Comparison of ENCODE assay signal across 25 cellular contexts in the genomic region with DNA sequence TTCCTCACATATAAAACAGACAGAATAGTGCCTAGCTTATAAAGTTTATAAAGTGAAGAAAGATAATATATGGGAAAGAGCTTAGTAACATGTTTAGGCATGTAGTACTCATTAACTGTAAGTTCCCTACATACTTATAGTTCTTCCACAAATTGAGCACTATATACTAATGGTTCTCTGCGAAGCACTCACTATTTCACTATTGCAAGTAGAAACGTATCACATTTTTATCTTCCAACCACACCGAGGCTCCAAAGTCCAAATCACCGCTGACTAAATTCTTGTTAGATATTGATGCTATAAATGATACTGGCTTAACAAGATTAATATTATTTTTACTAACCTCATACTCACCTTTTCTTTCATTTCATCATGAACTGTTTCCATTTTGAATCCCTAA.
DNase-seq lines count a peak whose midpoint lies in the region; ATAC-seq and TF ChIP-seq lines count a peak whose summit lies in the region.
"Had no signal": no experiment of that assay in that cellular context is flagged by ENCODE, and none has a peak within 500 bp of the region (broad histone marks: within the 10 kb centered on the region; RNA-seq: fewer than 3 reads in every experiment).

No MANE protein-coding gene starts in this region.

- WGBS in body of pancreas, 2 donors, result 16 to 28% methylated on average over 4 of the region's 4 CpGs
- WGBS in right lobe of liver (ENCODE audit: insufficient coverage, low coverage, low lambda C conversion rate, missing lambda C conversion rate), result 32% methylated on average over 4 of the region's 4 CpGs

- H3K9me3 ChIP-seq in cardiac muscle cell (ENCODE audit: low read depth) (no peaks in the 10 kb centered on the region), body of pancreas (no peaks in the 10 kb centered on the region), right lobe of liver (no peaks in the 10 kb centered on the region)
- H3K9me3 ChIP-seq: Caco-2, sigmoid colon, stomach had no signal

- H3K4me1 ChIP-seq in cardiac muscle cell (ENCODE audit: low read depth) (peaks cover 12% of the 10 kb centered on the region), body of pancreas (peaks cover 54% of the 10 kb centered on the region), right lobe of liver (peaks cover 0 to 12% (median 0%) of the 10 kb centered on the region in 4 donors)

- H3K4me1 Mint-ChIP-seq in type B pancreatic cell (ENCODE audit: unreplicated experiment), result peaks cover 26% of the 10 kb centered on the region

- peaks cover 8% of the 10 kb centered on the region for H3K9me3 Mint-ChIP-seq in type B pancreatic cell
- H3K9me3 Mint-ChIP-seq: activated CD4-positive, alpha-beta T cell treated with anti-CD3 and anti-CD28 coated beads, Interleukin-2, amount 10 ng/mL, durations not matched to agents 24 days and 14 days; activated naive CD4-positive, alpha-beta T cell treated with anti-CD3 and anti-CD28 coated beads for 36 hours; dendritic cell treated with granulocyte-macrophage colony-stimulating factor and Interleukin-4, amounts not matched to agents 40 ng/mL and 50 ng/mL, for 4 days; neural crest cell had no signal

- TF ChIP-seq CTCF in cardiac muscle cell (IDR thresholded peaks at IDR 0.05; ENCODE audit: low read depth, low read length) (no peak), body of pancreas (IDR thresholded peaks at IDR 0.05) (no peak), right lobe of liver (IDR thresholded peaks at IDR 0.05) (no peak), type B pancreatic cell (conservative IDR thresholded peaks at IDR 0.05) (no peak)

- H3K27ac Mint-ChIP-seq in type B pancreatic cell, result peak overlapping the region; percentile 56
- H3K27ac Mint-ChIP-seq: activated CD4-positive, alpha-beta T cell treated with anti-CD3 and anti-CD28 coated beads, Interleukin-2, amount 10 ng/mL, durations not matched to agents 24 days and 14 days; activated naive CD4-positive, alpha-beta T cell treated with anti-CD3 and anti-CD28 coated beads for 36 hours; dendritic cell treated with granulocyte-macrophage colony-stimulating factor and Interleukin-4, amounts not matched to agents 40 ng/mL and 50 ng/mL, for 4 days had no signal

- H3K36me3 ChIP-seq in cardiac muscle cell (no peaks in the 10 kb centered on the region), body of pancreas (replicated peaks in 1 of 2; ENCODE audit: insufficient read depth in 1 of 2, low read depth in 2 of 2) (no peaks in the 10 kb centered on the region), right lobe of liver (no peaks in the 10 kb centered on the region)
- H3K36me3 ChIP-seq: sigmoid colon, stomach had no signal

- H3K27ac ChIP-seq in cardiac muscle cell, result peak overlapping the region; percentile 60
- H3K27ac ChIP-seq in body of pancreas, result peak overlapping the region in 3 of 4 donors; percentile 9 to 61 (median 52)
- H3K27ac ChIP-seq in right lobe of liver, result peak overlapping the region in 1 of 3 donors; percentile 12
- H3K27ac ChIP-seq: sigmoid colon, VCaP had no signal

- H3K4me3 ChIP-seq in cardiac muscle cell, result no peak overlapping the region
- H3K4me3 ChIP-seq in body of pancreas, result no peak overlapping the region
- no peak overlapping the region for H3K4me3 ChIP-seq in right lobe of liver
- H3K4me3 ChIP-seq: sigmoid colon, stomach had no signal

- TF ChIP-seq POLR2A in body of pancreas (IDR thresholded peaks at IDR 0.05) (no peak), right lobe of liver (IDR thresholded peaks at IDR 0.05) (no peak)

- no peak overlapping the region for H3K4me3 Mint-ChIP-seq in type B pancreatic cell
- H3K4me3 Mint-ChIP-seq: activated CD4-positive, alpha-beta T cell treated with anti-CD3 and anti-CD28 coated beads, Interleukin-2, amount 10 ng/mL, durations not matched to agents 24 days and 14 days; activated naive CD4-positive, alpha-beta T cell treated with anti-CD3 and anti-CD28 coated beads for 36 hours; dendritic cell treated with granulocyte-macrophage colony-stimulating factor and Interleukin-4, amounts not matched to agents 40 ng/mL and 50 ng/mL, for 4 days; neural crest cell had no signal

- DNase-seq in cardiac muscle cell (ENCODE audit: low read depth in 1 of 2, low spot score in 1 of 2), result no peak
- DNase-seq in left ventricle myocardium superior, result no peak
- no peak for DNase-seq in body of pancreas
- DNase-seq in right lobe of liver, result no peak
- no peak for DNase-seq in type B pancreatic cell (ENCODE audit: extremely low spot score, unreplicated experiment)
- no peak for DNase-seq in NCI-H1694 treated with DMSO at 0.1 percent for 48 hours (lab: John Stamatoyannopoulos, UW)
- no peak for DNase-seq in activated CD4-positive, CD25-positive, alpha-beta regulatory T cell (lab: John Stamatoyannopoulos, UW)
- DNase-seq in NCI-H1694 (lab: John Stamatoyannopoulos, UW), result no peak
- DNase-seq: activated CD4-positive, alpha-beta T cell treated with anti-CD3 and anti-CD28 coated beads, Interleukin-2, amount 10 ng/mL, durations not matched to agents 24 days and 14 days; activated naive CD4-positive, alpha-beta T cell treated with anti-CD3 and anti-CD28 coated beads for 36 hours; amniotic stem cell; Caco-2; DMS79 treated with DMSO at 0.1 percent for 48 hours; glutamatergic neuron; GOT3; left cardiac atrium; MM.1S; NCI-H1436 treated with DMSO at 0.1 percent for 48 hours; NCI-H2171; NCI-H524 treated with DMSO at 0.1 percent for 48 hours; sigmoid colon; stomach had no signal

- no peaks in the 10 kb centered on the region for H3K27me3 Mint-ChIP-seq in type B pancreatic cell
- H3K27me3 Mint-ChIP-seq: activated CD4-positive, alpha-beta T cell treated with anti-CD3 and anti-CD28 coated beads, Interleukin-2, amount 10 ng/mL, durations not matched to agents 24 days and 14 days; dendritic cell treated with granulocyte-macrophage colony-stimulating factor and Interleukin-4, amounts not matched to agents 40 ng/mL and 50 ng/mL, for 4 days had no signal

- H3K36me3 Mint-ChIP-seq in type B pancreatic cell, result peaks cover 4% of the 10 kb centered on the region

- ATAC-seq in left ventricle myocardium superior (no peak), body of pancreas (no peak), right lobe of liver (peak; percentile 42 to 76 (median 60))
- ATAC-seq: left cardiac atrium had no signal

- H3K27me3 ChIP-seq in cardiac muscle cell (no peaks in the 10 kb centered on the region), body of pancreas (no peaks in the 10 kb centered on the region), right lobe of liver (no peaks in the 10 kb centered on the region)
- H3K27me3 ChIP-seq: sigmoid colon, stomach had no signal

- intact Hi-C loops in left ventricle myocardium superior (cut with micrococcal nuclease), result no loop called here
- intact Hi-C loops in body of pancreas (cut with DNase I), result no loop called here
- intact Hi-C loops in right lobe of liver (cut with DNase I), result no loop called here

Comparison
In these comparisons a context has a peak if more than half of its experiments do, and no peak if none do; other contexts are left out.
1. ATAC-seq: peak in right lobe of liver (4 of 4); none in left ventricle myocardium superior (single experiment) and body of pancreas (single experiment).